8 cellular contexts compared by ENCODE assay signal in the genomic region with DNA sequence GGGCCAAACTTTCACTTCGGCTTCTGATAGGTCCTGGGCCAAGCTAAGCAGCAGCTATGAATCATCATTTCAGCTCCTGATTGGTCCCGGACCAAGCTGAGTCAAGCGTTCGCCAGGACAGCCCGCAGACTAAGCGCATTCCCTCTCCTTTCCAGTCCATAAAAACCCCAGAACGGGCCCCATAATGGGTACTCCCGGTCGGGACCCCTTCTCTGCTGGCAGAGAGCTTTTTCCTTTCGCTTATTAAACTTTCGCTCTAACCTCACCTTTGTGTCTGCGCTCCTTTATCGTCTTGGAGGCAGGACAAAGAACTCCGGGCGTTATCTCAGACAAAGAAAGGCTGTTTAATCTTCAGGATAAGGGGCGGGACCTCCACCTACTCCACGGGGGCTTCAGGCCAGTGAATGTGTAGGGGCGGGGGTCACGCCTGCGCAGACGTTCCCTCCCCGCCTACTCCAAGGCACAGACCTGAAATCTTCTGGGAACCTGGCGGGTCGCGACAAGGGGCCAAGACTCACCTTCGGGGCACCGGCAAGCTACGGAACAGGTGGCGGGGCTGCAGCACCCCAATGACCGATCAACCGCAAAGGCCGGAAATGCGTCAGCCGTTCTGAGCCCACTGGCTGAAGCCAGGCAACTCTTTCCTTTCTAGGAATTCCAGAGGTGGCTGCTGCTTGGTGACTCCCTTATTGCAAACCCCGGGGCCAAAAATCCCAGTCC. TPM values are rescaled to one million over a fixed set of nuclear protein-coding genes. Genes with fewer than 3 reads are reported as not detected.
DNase-seq lines count a peak whose midpoint lies in the region; ATAC-seq and TF ChIP-seq lines count a peak whose summit lies in the region.

TSS of gene ZSCAN31 (minus strand) at position 585 of the 720 bp plus-strand sequence. CDS start 6,465 bp downstream, outside the sequence.

- H3K27me3 Mint-ChIP-seq in endothelial cell (ENCODE audit: unreplicated experiment): no peaks in the 10 kb centered on the region

- ATAC-seq in GM19438 (IDR thresholded peaks at IDR 0.05; ENCODE audit: low read depth, unreplicated experiment) (peak; percentile 82), HG03575 (IDR thresholded peaks at IDR 0.05; ENCODE audit: extremely low read depth, insufficient number of reproducible peaks, low FRiP score, unreplicated experiment) (peak; percentile 55)

- H3K4me3 Mint-ChIP-seq in endothelial cell (ENCODE audit: unreplicated experiment): no peak within 1 kb of the TSS

- H3K4me1 Mint-ChIP-seq in endothelial cell (ENCODE audit: unreplicated experiment): peaks cover 11% of the 10 kb centered on the region

- TF ChIP-seq CTCF in C4-2B (conservative IDR thresholded peaks at IDR 0.05) (no peak), endothelial cell (IDR thresholded peaks at IDR 0.05; ENCODE audit: unreplicated experiment) (no peak)

- DNase-seq in NOMO-1 (lab: John Stamatoyannopoulos, UW; ENCODE audit: unreplicated experiment in 2 of 2) (peak; percentile 82 to 91), endothelial cell (ENCODE audit: low spot score) (peak; percentile 82), mesenteric fat pad (ENCODE audit: low spot score) (peak; percentile 95)
- DNase-seq in activated CD8-positive, alpha-beta memory T cell treated with anti-CD3 and anti-CD28 coated beads, Interleukin-2, amount 50 U/mL, for 4 hours: peak; percentile 76
- DNase-seq in stimulated activated CD8-positive, alpha-beta memory T cell treated with anti-CD3 and anti-CD28 coated beads, Interleukin-15, amount 100 ng/mL, for 24 hours (ENCODE audit: low read depth): peak; percentile 36

- H3K36me3 Mint-ChIP-seq in endothelial cell (ENCODE audit: low read depth, unreplicated experiment): no peaks in the 10 kb centered on the region

- H3K27ac ChIP-seq in C4-2B: peak within 1 kb of the TSS; percentile 53

- no peaks in the 10 kb centered on the region for H3K9me3 Mint-ChIP-seq in endothelial cell (ENCODE audit: unreplicated experiment)

- H3K27ac Mint-ChIP-seq in endothelial cell (ENCODE audit: unreplicated experiment): no peak within 1 kb of the TSS

RNA-seq across cellular contexts. Expression of gene ZSCAN31, which starts in this region (rescaled TPM):
- 3.7 TPM for total RNA-seq in endothelial cell (ENCODE audit: unreplicated experiment)
- 5.8 TPM for total RNA-seq in mesenteric fat pad

Comparison
In these comparisons a context has a peak if more than half of its experiments do, and no peak if none do; other contexts are left out.
1. Peak in every context shown above with its lines: DNase-seq, ATAC-seq and H3K27ac ChIP-seq.
2. DNase-seq: peak in every context shown above with its lines; median percentile 95 in mesenteric fat pad; 86 in NOMO-1; 82 in endothelial cell; 76 in activated CD8-positive, alpha-beta memory T cell treated with anti-CD3 and anti-CD28 coated beads, Interleukin-2, amount 50 U/mL, for 4 hours; 36 in stimulated activated CD8-positive, alpha-beta memory T cell treated with anti-CD3 and anti-CD28 coated beads, Interleukin-15, amount 100 ng/mL, for 24 hours.